8 cellular contexts compared by ENCODE assay signal in the genomic region with DNA sequence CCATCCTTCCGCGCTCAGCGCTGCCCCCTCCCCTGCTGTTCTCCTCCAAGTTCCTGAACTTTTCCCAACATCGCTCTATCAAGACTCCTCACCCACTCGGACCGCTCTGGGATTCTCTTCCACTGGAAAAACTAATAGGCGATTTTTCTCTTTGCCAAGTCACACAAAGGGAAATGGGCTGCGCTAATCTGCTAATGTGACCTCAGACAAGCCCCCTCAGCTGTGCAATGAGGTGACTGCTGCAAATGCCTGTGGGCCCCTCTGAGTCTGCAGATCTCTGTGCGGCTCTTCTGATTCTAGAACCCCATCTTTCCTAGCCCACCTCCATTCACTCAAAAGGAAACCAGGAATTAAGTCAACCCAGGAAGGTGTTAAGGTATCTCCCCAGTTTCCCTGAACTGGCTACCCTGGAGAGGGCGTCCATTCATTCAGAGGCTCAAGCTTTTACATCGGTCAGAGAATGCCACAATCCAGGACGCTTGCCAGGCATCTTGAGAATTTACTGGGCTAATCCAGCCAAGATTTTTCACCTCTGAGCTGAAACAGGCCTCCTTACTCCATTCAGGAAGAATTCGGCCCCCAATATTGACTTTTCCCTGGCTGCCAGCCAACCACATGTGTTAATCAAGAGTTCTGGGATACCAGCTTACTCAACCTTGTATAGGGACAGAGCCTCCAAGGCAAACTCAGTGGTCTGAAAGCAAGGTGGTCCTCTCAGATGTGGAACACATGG.
A peak's percentile ranks its signal among the peaks of the same experiment; 100 is the strongest.
DNase-seq lines count a peak whose midpoint lies in the region; TF ChIP-seq lines count a peak whose summit lies in the region.

No MANE protein-coding gene starts in this region.

- DNase-seq in AG10803 (ENCODE audit: low read depth) (peak; percentile 99), NT2/D1 (ENCODE audit: low read depth, low spot score) (no peak), fibroblast of the conjunctiva (ENCODE audit: low read depth) (peak; percentile 91), non-pigmented ciliary epithelial cell (ENCODE audit: low read depth) (peak; percentile 91), HEK293T (ENCODE audit: extremely low spot score) (no peak), WERI-Rb-1 (no peak), GDM1 (lab: John Stamatoyannopoulos, UW) (no peak)
- no peak for DNase-seq in activated CD4-positive, alpha-beta T cell treated with anti-CD3 and anti-CD28 coated beads, Interleukin-2, amount 50 U/mL, for 1 hour

- no peak overlapping the region for H3K27ac ChIP-seq in WERI-Rb-1

- peak overlapping the region; percentile 64 for H3K9ac ChIP-seq in NT2/D1 (ENCODE audit: insufficient read length, low read depth)

- peaks cover 4% of the 10 kb centered on the region for H3K4me1 ChIP-seq in NT2/D1 (ENCODE audit: insufficient read depth, insufficient read length)

- TF ChIP-seq CTCF in AG10803 (conservative IDR thresholded peaks at IDR 0.05; ENCODE audit: low read length): peak; percentile 20; the same call in 1 of the 2 replicates
- no peak for TF ChIP-seq CTCF in WERI-Rb-1 (IDR thresholded peaks at IDR 0.05; ENCODE audit: low read depth, low read length)

- peak overlapping the region; percentile 71 for H3K4me3 ChIP-seq in AG10803 (ENCODE audit: low read length)
- H3K4me3 ChIP-seq in NT2/D1 (ENCODE audit: insufficient read length, low read depth): peak overlapping the region; percentile 18
- no peak overlapping the region for H3K4me3 ChIP-seq in WERI-Rb-1 (ENCODE audit: low read depth, low read length)

- H3K36me3 ChIP-seq in NT2/D1 (ENCODE audit: insufficient read depth, insufficient read length, low read length): no peaks in the 10 kb centered on the region
- H3K36me3 ChIP-seq in WERI-Rb-1: no peaks in the 10 kb centered on the region

- H3K27me3 ChIP-seq in NT2/D1 (ENCODE audit: insufficient read depth, insufficient read length) (no peaks in the 10 kb centered on the region), WERI-Rb-1 (ENCODE audit: insufficient read depth, low read depth, severe bottlenecking) (peaks cover 79% of the 10 kb centered on the region)

- H3K9me3 ChIP-seq in NT2/D1 (ENCODE audit: insufficient read depth, low read length): no peaks in the 10 kb centered on the region
- no peaks in the 10 kb centered on the region for H3K9me3 ChIP-seq in WERI-Rb-1 (ENCODE audit: severe bottlenecking)

- POLR2A ChIA-PET in HEK293T (lab: Yijun Ruan, JAX): interaction anchor here (1.1 kb wide), 1 partner anchor 116 kb away, joined by 3 read pairs; no protein-coding TSS in a partner anchor

- CTCF ChIA-PET in HEK293T (lab: Yijun Ruan, JAX): interaction anchor here (0.5 kb wide), 1 partner anchor 21 kb away, joined by 4 read pairs; no protein-coding TSS in a partner anchor

TF ChIP-seq in HEK293T, 16 proteins besides CTCF, POLR2A, EP300 and RAD21:
- no peak for TF ChIP-seq FOXA1 (IDR thresholded peaks at IDR 0.05)
- no peak for TF ChIP-seq FOXM1 (IDR thresholded peaks at IDR 0.05; ENCODE audit: borderline replicate concordance)
- no peak for TF ChIP-seq NFRKB (IDR thresholded peaks at IDR 0.05)
- TF ChIP-seq, protein P1, sequence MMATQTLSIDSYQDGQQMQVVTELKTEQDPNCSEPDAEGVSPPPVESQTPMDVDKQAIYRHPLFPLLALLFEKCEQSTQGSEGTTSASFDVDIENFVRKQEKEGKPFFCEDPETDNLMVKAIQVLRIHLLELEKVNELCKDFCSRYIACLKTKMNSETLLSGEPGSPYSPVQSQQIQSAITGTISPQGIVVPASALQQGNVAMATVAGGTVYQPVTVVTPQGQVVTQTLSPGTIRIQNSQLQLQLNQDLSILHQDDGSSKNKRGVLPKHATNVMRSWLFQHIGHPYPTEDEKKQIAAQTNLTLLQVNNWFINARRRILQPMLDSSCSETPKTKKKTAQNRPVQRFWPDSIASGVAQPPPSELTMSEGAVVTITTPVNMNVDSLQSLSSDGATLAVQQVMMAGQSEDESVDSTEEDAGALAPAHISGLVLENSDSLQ (IDR thresholded peaks at IDR 0.05): no peak
- no peak for TF ChIP-seq L3MBTL2 (conservative IDR thresholded peaks at IDR 0.05)
- no peak for TF ChIP-seq FOXK2 (IDR thresholded peaks at IDR 0.05)
- no peak for TF ChIP-seq ZNF384 (IDR thresholded peaks at IDR 0.05)
- TF ChIP-seq HDGF (IDR thresholded peaks at IDR 0.05; ENCODE audit: borderline replicate concordance): no peak
- no peak for TF ChIP-seq LEF1 (IDR thresholded peaks at IDR 0.05; ENCODE audit: borderline replicate concordance)
- TF ChIP-seq CTBP1 (IDR thresholded peaks at IDR 0.05; ENCODE audit: borderline replicate concordance): no peak
- TF ChIP-seq BHLHE40 (IDR thresholded peaks at IDR 0.05; ENCODE audit: borderline replicate concordance): no peak
- TF ChIP-seq SUZ12 (IDR thresholded peaks at IDR 0.05): no peak
- TF ChIP-seq ELF4 (IDR thresholded peaks at IDR 0.05): no peak
- TF ChIP-seq ARNT (IDR thresholded peaks at IDR 0.05): no peak
- no peak for TF ChIP-seq TARDBP (IDR thresholded peaks at IDR 0.05)

Comparison
In these comparisons a context has a peak if more than half of its experiments do, and no peak if none do; other contexts are left out.
1. DNase-seq: peak in AG10803 (single experiment), fibroblast of the conjunctiva (single experiment) and non-pigmented ciliary epithelial cell (single experiment); none in NT2/D1 (single experiment), HEK293T (single experiment), activated CD4-positive, alpha-beta T cell treated with anti-CD3 and anti-CD28 coated beads, Interleukin-2, amount 50 U/mL, for 1 hour (single experiment), WERI-Rb-1 (single experiment) and GDM1 (single experiment).